In the genomic region with DNA sequence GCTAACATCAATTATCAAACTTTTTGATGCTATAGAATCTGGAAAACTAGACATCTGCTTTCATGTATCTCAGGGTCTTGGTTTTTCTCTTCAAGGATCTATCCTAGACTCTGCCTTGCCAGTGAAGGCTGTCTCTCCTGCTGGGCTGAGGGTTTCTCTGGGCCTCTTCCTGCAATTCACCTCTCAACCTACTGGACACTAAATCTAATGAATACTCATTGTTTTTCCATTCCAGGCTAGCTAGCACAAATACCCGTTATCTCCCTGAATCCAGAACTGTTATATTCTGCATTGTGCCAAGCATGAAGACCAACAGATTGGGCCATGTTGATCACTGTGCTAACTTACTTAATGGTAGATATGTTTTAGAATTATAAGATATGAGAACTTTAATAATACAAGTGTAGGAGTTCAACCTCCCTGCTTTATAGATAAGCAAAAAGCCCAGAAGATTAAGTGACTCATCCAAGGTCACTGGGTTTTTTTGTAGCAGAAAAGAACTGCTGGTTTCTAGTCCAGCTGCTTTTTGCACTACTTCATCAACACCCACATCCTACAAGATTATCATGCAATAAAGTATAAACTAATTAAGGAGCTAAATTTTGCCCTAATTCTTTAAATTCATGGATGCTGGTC, we compare ENCODE assay signal across 1 cellular context.
TF ChIP-seq lines count a peak whose summit lies in the region.

No MANE protein-coding gene starts in this region.

TF ChIP-seq in GM23338, 12 proteins besides CTCF, POLR2A, EP300 and RAD21 (continued from another document):
- TF ChIP-seq, protein P1, sequence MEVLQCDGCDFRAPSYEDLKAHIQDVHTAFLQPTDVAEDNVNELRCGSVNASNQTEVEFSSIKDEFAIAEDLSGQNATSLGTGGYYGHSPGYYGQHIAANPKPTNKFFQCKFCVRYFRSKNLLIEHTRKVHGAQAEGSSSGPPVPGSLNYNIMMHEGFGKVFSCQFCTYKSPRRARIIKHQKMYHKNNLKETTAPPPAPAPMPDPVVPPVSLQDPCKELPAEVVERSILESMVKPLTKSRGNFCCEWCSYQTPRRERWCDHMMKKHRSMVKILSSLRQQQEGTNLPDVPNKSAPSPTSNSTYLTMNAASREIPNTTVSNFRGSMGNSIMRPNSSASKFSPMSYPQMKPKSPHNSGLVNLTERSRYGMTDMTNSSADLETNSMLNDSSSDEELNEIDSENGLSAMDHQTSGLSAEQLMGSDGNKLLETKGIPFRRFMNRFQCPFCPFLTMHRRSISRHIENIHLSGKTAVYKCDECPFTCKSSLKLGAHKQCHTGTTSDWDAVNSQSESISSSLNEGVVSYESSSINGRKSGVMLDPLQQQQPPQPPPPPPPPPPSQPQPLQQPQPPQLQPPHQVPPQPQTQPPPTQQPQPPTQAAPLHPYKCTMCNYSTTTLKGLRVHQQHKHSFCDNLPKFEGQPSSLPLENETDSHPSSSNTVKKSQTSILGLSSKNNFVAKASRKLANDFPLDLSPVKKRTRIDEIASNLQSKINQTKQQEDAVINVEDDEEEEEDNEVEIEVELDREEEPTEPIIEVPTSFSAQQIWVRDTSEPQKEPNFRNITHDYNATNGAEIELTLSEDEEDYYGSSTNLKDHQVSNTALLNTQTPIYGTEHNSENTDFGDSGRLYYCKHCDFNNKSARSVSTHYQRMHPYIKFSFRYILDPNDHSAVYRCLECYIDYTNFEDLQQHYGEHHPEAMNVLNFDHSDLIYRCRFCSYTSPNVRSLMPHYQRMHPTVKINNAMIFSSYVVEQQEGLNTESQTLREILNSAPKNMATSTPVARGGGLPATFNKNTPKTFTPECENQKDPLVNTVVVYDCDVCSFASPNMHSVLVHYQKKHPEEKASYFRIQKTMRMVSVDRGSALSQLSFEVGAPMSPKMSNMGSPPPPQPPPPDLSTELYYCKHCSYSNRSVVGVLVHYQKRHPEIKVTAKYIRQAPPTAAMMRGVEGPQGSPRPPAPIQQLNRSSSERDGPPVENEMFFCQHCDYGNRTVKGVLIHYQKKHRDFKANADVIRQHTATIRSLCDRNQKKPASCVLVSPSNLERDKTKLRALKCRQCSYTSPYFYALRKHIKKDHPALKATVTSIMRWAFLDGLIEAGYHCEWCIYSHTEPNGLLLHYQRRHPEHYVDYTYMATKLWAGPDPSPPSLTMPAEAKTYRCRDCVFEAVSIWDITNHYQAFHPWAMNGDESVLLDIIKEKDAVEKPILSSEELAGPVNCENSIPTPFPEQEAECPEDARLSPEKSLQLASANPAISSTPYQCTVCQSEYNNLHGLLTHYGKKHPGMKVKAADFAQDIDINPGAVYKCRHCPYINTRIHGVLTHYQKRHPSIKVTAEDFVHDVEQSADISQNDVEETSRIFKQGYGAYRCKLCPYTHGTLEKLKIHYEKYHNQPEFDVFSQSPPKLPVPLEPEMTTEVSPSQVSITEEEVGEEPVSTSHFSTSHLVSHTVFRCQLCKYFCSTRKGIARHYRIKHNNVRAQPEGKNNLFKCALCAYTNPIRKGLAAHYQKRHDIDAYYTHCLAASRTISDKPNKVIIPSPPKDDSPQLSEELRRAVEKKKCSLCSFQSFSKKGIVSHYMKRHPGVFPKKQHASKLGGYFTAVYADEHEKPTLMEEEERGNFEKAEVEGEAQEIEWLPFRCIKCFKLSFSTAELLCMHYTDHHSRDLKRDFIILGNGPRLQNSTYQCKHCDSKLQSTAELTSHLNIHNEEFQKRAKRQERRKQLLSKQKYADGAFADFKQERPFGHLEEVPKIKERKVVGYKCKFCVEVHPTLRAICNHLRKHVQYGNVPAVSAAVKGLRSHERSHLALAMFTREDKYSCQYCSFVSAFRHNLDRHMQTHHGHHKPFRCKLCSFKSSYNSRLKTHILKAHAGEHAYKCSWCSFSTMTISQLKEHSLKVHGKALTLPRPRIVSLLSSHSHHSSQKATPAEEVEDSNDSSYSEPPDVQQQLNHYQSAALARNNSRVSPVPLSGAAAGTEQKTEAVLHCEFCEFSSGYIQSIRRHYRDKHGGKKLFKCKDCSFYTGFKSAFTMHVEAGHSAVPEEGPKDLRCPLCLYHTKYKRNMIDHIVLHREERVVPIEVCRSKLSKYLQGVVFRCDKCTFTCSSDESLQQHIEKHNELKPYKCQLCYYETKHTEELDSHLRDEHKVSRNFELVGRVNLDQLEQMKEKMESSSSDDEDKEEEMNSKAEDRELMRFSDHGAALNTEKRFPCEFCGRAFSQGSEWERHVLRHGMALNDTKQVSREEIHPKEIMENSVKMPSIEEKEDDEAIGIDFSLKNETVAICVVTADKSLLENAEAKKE (CRISPR knock-in tag; IDR thresholded peaks at IDR 0.05) = no peak
- no peak for TF ChIP-seq NANOG (IDR thresholded peaks at IDR 0.05; ENCODE audit: borderline replicate concordance)
- no peak for TF ChIP-seq JUNB (IDR thresholded peaks at IDR 0.05; ENCODE audit: unreplicated experiment)
- no peak for TF ChIP-seq POLR2AphosphoS5 (IDR thresholded peaks at IDR 0.05; ENCODE audit: low read depth)
